8 cellular contexts compared by ENCODE assay signal in genomic region chr2:20525041-20526035, GRCh38.
DNase-seq lines count a peak whose midpoint lies in the region; ATAC-seq and TF ChIP-seq lines count a peak whose summit lies in the region.

No MANE protein-coding gene starts in this region.

- DNase-seq in GM23248, result peak; percentile 89
- peak; percentile 71 for DNase-seq in fibroblast of gingiva (ENCODE audit: low read depth)
- peak; percentile 88 for DNase-seq in skeletal muscle cell (ENCODE audit: low read depth)
- no peak for DNase-seq in HK-2 (ENCODE audit: unreplicated experiment)
- DNase-seq in NCI-H748 treated with DMSO at 0.1 percent for 48 hours (lab: John Stamatoyannopoulos, UW), result no peak
- DNase-seq in midbrain (lab: John Stamatoyannopoulos, UW), result no peak

- H3K79me2 ChIP-seq in GM23248 (ENCODE audit: insufficient read depth), result no peaks in the 10 kb centered on the region
- H3K79me2 ChIP-seq in Loucy (ENCODE audit: insufficient read depth, low read length), result no peaks in the 10 kb centered on the region

- 81 to 82% methylated on average over 17 of the region's 17 CpGs for WGBS in GM23248 (ENCODE audit: low coverage in 1 of 2, low lambda C conversion rate in 2 of 2, missing lambda C conversion rate in 2 of 2), 2 experiments

- in situ Hi-C loops in GM23248 (cut with MboI), result no loop called here

- H3K9ac ChIP-seq in GM23248 (no peak overlapping the region), Loucy (ENCODE audit: low read depth, low read length, poor library complexity, severe bottlenecking) (peak overlapping the region; percentile 76)

- peaks cover 9% of the 10 kb centered on the region for H3K4me1 ChIP-seq in GM23248 (ENCODE audit: insufficient read depth)
- peaks cover 74% of the 10 kb centered on the region for H3K4me1 ChIP-seq in Loucy (ENCODE audit: insufficient read depth, low read length, poor library complexity, severe bottlenecking)

- H3K9me3 ChIP-seq in GM23248 (ENCODE audit: low read depth), result no peaks in the 10 kb centered on the region
- H3K9me3 ChIP-seq in Loucy (ENCODE audit: insufficient read depth, low read depth, low read length), result no peaks in the 10 kb centered on the region

- no peak overlapping the region for H3K27ac ChIP-seq in GM23248

- ATAC-seq in GM18511 (IDR thresholded peaks at IDR 0.05; ENCODE audit: unreplicated experiment), result peak; percentile 92

- H3K4me2 ChIP-seq in GM23248 (ENCODE audit: unreplicated experiment) (no peak overlapping the region), Loucy (ENCODE audit: low read depth, low read length, poor library complexity, severe bottlenecking) (peak overlapping the region; percentile 73)

- H2AFZ ChIP-seq in GM23248, result no peak overlapping the region
- no peak overlapping the region for H2AFZ ChIP-seq in Loucy (ENCODE audit: low read length)

- H4K20me1 ChIP-seq in GM23248 (ENCODE audit: insufficient read depth) (no peaks in the 10 kb centered on the region), Loucy (ENCODE audit: insufficient read depth, low read length, poor library complexity, severe bottlenecking) (no peaks in the 10 kb centered on the region)

- H3K4me3 ChIP-seq in GM23248, result no peak overlapping the region
- peak overlapping the region; percentile 62 for H3K4me3 ChIP-seq in Loucy (ENCODE audit: low read length, poor library complexity, severe bottlenecking)
- H3K4me3 ChIP-seq in skeletal muscle cell (ENCODE audit: low read depth, low read length), result no peak overlapping the region

- H3K9me2 ChIP-seq in GM23248 (ENCODE audit: insufficient read depth), result no peaks in the 10 kb centered on the region
- no peaks in the 10 kb centered on the region for H3K9me2 ChIP-seq in Loucy (replicated peaks; ENCODE audit: low read depth, low read length)

- H3K36me3 ChIP-seq in GM23248 (ENCODE audit: low read depth), result no peaks in the 10 kb centered on the region
- H3K36me3 ChIP-seq in Loucy (ENCODE audit: insufficient read depth, low read length), result no peaks in the 10 kb centered on the region

- TF ChIP-seq CTCF in Loucy (conservative IDR thresholded peaks at IDR 0.05; ENCODE audit: low read length), result no peak

- H3F3A ChIP-seq in GM23248 (ENCODE audit: insufficient read depth), result no peaks in the 10 kb centered on the region
- peaks cover 3% of the 10 kb centered on the region; the same call in 1 of the 2 replicates for H3F3A ChIP-seq in Loucy (ENCODE audit: low read depth)

- H3K27me3 ChIP-seq in GM23248 (replicated peaks; ENCODE audit: insufficient read depth) (no peaks in the 10 kb centered on the region), Loucy (ENCODE audit: insufficient read depth, low read length, poor library complexity, severe bottlenecking) (no peaks in the 10 kb centered on the region)

Comparison
In these comparisons a context has a peak if more than half of its experiments do, and no peak if none do; other contexts are left out.
1. DNase-seq: peak in GM23248 (single experiment), fibroblast of gingiva (single experiment) and skeletal muscle cell (single experiment); none in HK-2 (single experiment), NCI-H748 treated with DMSO at 0.1 percent for 48 hours (single experiment) and midbrain (single experiment).